Comparison of ENCODE assay signal across 8 cellular contexts in the genomic region with DNA sequence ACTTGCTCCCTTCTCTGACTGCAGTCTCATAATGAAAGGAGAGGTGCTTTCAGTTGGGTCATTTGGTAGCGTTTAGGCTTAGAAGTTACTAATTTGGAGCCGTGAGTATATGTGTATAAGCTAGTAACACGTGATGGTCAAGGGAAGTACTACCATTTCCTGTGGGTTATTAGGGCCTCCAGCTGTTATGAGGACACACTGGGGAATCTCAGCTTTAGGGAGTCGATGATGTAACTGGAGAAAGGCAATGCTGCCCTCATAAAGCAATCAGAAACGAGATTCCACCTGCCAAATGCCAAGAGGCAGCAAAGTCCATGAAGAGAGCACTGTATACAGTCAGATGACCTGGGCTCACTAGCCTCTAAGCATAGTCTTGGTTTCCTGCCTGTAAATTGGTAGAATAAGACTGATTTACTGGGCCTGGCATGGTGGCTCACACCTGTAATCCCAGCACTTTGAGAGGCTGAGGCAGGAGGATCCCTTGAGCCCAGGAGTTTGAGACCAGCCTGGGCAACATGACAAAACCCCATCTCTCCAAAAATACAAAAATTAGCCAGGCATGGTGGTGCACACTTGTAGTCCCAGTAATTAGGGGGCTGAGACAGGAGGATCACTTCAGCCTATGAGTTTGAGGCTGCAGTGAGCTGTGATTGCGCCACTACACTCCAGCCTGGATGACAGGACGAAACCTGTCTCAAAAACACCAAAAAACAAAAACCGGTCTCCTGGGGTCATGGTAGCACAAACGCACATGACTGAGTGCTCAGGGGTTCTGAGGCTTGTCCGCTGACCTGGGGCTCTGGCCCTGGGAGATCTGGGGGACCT. TPM values are rescaled to one million over a fixed set of nuclear protein-coding genes. Genes with fewer than 3 reads are reported as not detected.
DNase-seq lines count a peak whose midpoint lies in the region; ATAC-seq and TF ChIP-seq lines count a peak whose summit lies in the region.

No MANE protein-coding gene starts in this region.

- H3K27ac Mint-ChIP-seq in osteocyte (ENCODE audit: unreplicated experiment), result peak overlapping the region; percentile 97

- H3K9ac ChIP-seq in colonic mucosa (ENCODE audit: low read depth in 2 of 2, low read length in 2 of 2), result no peak overlapping the region

- H3K9me3 ChIP-seq in colonic mucosa (no peaks in the 10 kb centered on the region), stomach (no peaks in the 10 kb centered on the region)

- H3K4me1 Mint-ChIP-seq in osteocyte (ENCODE audit: unreplicated experiment), result peaks cover 76% of the 10 kb centered on the region

- peaks cover 15% of the 10 kb centered on the region for H3K36me3 Mint-ChIP-seq in osteocyte (ENCODE audit: unreplicated experiment)

- no peak for ATAC-seq in GM18505 (IDR thresholded peaks at IDR 0.05; ENCODE audit: unreplicated experiment)
- ATAC-seq in HG02840 (IDR thresholded peaks at IDR 0.05; ENCODE audit: low FRiP score, unreplicated experiment), result peak; percentile 71

- 52 to 57% (median 55%) methylated on average over 10 of the region's 10 CpGs for WGBS in stomach, 5 donors

- H3K27me3 Mint-ChIP-seq in osteocyte (ENCODE audit: unreplicated experiment), result no peaks in the 10 kb centered on the region

- no peak overlapping the region for H3K4me3 ChIP-seq in colonic mucosa
- no peak overlapping the region for H3K4me3 ChIP-seq in stomach

- TF ChIP-seq CTCF in colonic mucosa (IDR thresholded peaks at IDR 0.05), result no peak
- no peak for TF ChIP-seq CTCF in osteocyte (IDR thresholded peaks at IDR 0.05)
- no peak for TF ChIP-seq CTCF in stomach (IDR thresholded peaks at IDR 0.05)

- peaks cover 14% of the 10 kb centered on the region for H3K36me3 ChIP-seq in colonic mucosa
- H3K36me3 ChIP-seq in stomach, result peaks cover 13 to 39% (median 37%) of the 10 kb centered on the region in 4 donors

- peak overlapping the region; percentile 5 for H3K4me3 Mint-ChIP-seq in osteocyte (ENCODE audit: unreplicated experiment)

- no peaks in the 10 kb centered on the region for H3K9me3 Mint-ChIP-seq in osteocyte (ENCODE audit: unreplicated experiment)

- H3K27ac ChIP-seq in colonic mucosa (no peak overlapping the region), stomach (peak overlapping the region in 2 of 5 donors; percentile 16 to 24)

- TF ChIP-seq EP300 in stomach (IDR thresholded peaks at IDR 0.05), result no peak

- DNase-seq in AG08396 (ENCODE audit: low spot score) (peak; percentile 54), NCI-H460 (ENCODE audit: extremely low read depth, low read depth) (peak; percentile 7), colonic mucosa (peak; percentile 31), osteocyte (ENCODE audit: extremely low spot score, unreplicated experiment) (no peak), activated gamma-delta T cell treated with Interleukin-2 at 50 U/mL for 16 hours (no peak), stomach (no peak)

- TF ChIP-seq POLR2A in GM18505 (IDR thresholded peaks at IDR 0.05; ENCODE audit: borderline replicate concordance, extremely low read depth, insufficient read depth, insufficient read length) (peak; percentile 28), stomach (IDR thresholded peaks at IDR 0.05) (no peak)

- H3K27me3 ChIP-seq in colonic mucosa (no peaks in the 10 kb centered on the region), stomach (no peaks in the 10 kb centered on the region)

- intact Hi-C loops in colonic mucosa (cut with DNase I) (loop anchor here (5.0 kb wide), 1 partner anchor 76 kb away; no protein-coding TSS in a partner anchor), stomach (cut with DNase I; ENCODE audit: low total_unique reads) (no loop called here)

- H3K4me1 ChIP-seq in colonic mucosa, result peaks cover 8% of the 10 kb centered on the region
- H3K4me1 ChIP-seq in stomach, result peaks cover 17 to 59% (median 38%) of the 10 kb centered on the region in 4 donors

RNA-seq across cellular contexts. Expression of a gene that starts 53.0 kb away (rescaled TPM):
- 159 and 190 TPM in 2 replicates for total RNA-seq in NCI-H460 (2014; rRNA removed; shearing (Covaris generic))
- 83.0 and 90.5 TPM in 2 replicates for polyA plus RNA-seq in NCI-H460 (2014; cell fraction: nucleus; rRNA removed)
- 100 to 1,000 TPM; 182 to 369 TPM for total RNA-seq in colonic mucosa
- total RNA-seq in osteocyte, result 307 and 319 TPM in 2 replicates
- total RNA-seq in stomach, result 100 to 1,000 TPM in 3 of 5 donors, 10 to 100 TPM in 2; 59.1 to 141 (median 106) TPM
- polyA plus RNA-seq in stomach, result 10 to 100 TPM; 30.8 to 82.4 (median 39.4) TPM

RNA-seq across cellular contexts. Expression of a gene that starts 53.3 kb away (rescaled TPM):
- total RNA-seq in NCI-H460 (2014; rRNA removed; shearing (Covaris generic)), result 23.4 and 24.3 TPM in 2 replicates
- polyA plus RNA-seq in NCI-H460 (2014; cell fraction: nucleus; rRNA removed), result 65.2 and 71.1 TPM in 2 replicates
- 10 to 100 TPM; 54.8 to 84.7 TPM for total RNA-seq in colonic mucosa
- 69.9 and 75.8 TPM in 2 replicates for total RNA-seq in osteocyte
- total RNA-seq in stomach, result 100 to 1,000 TPM in 1 of 5 donors, 10 to 100 TPM in 4; 10.7 to 127 (median 86.9) TPM
- 10 to 100 TPM; 26.6 to 44.6 (median 30.3) TPM for polyA plus RNA-seq in stomach

Comparison
In these comparisons a context has a peak if more than half of its experiments do, and no peak if none do; other contexts are left out.
1. DNase-seq: peak in AG08396 (single experiment), NCI-H460 (single experiment) and colonic mucosa (single experiment); none in osteocyte (single experiment), activated gamma-delta T cell treated with Interleukin-2 at 50 U/mL for 16 hours (single experiment) and stomach (single experiment).